16 cellular contexts compared by ENCODE assay signal in genomic region chr20:62801284-62802010, GRCh38. TPM values are rescaled to one million over a fixed set of nuclear protein-coding genes. Genes with fewer than 3 reads are reported as not detected.
A peak's percentile ranks its signal among the peaks of the same experiment; 100 is the strongest.
DNase-seq lines count a peak whose midpoint lies in the region; ATAC-seq and TF ChIP-seq lines count a peak whose summit lies in the region.
"Had no signal": no experiment of that assay in that cellular context is flagged by ENCODE, and none has a peak within 500 bp of the region (broad histone marks: within the 10 kb centered on the region; RNA-seq: fewer than 3 reads in every experiment).

No MANE protein-coding gene starts in this region.

- no peak overlapping the region for H4K5ac ChIP-seq in mesendoderm (ENCODE audit: low read length)

- no peak overlapping the region for H3K4me2 ChIP-seq in mesendoderm (ENCODE audit: low read length)
- H3K4me2 ChIP-seq: A549, PC-9 had no signal

- TF ChIP-seq POLR2A in sigmoid colon (IDR thresholded peaks at IDR 0.05) = no peak

- ATAC-seq in HG03175 (IDR thresholded peaks at IDR 0.05; ENCODE audit: unreplicated experiment) (no peak), GM21786 (IDR thresholded peaks at IDR 0.05; ENCODE audit: unreplicated experiment) (no peak)
- ATAC-seq: A549 had no signal

- POLR2A ChIA-PET in CD4-positive, alpha-beta memory T cell (lab: Charles Lee; ENCODE audit: partially characterized antibody) = no interaction called here

- no peak overlapping the region for H3K4me3 ChIP-seq in CD4-positive, alpha-beta memory T cell (ENCODE audit: low read length in 2 of 2)
- H3K4me3 ChIP-seq in left ventricle myocardium inferior (no peak overlapping the region), sigmoid colon (no peak overlapping the region), mesendoderm (ENCODE audit: low read length) (no peak overlapping the region)
- H3K4me3 ChIP-seq: A549, MG63, PC-9 had no signal

- no peak overlapping the region for H3K4ac ChIP-seq in mesendoderm (ENCODE audit: low read depth, low read length)

- WGBS in sigmoid colon, 2 donors = 89 to 90% methylated on average over 15 of the region's 15 CpGs
- whole genome bisulfite sequencing in mesendoderm (ENCODE audit: extremely low coverage, insufficient coverage, low lambda C conversion rate) = no CpG with 5 or more reads among the region's 15 CpGs

- H2AK5ac ChIP-seq in mesendoderm (ENCODE audit: low read length) = no peak overlapping the region

- H4K8ac ChIP-seq in mesendoderm (ENCODE audit: low read depth, low read length) = no peak overlapping the region

- no peak overlapping the region for H3K18ac ChIP-seq in mesendoderm (ENCODE audit: low read length)

- no peaks in the 10 kb centered on the region for H3K27me3 ChIP-seq in CD4-positive, alpha-beta memory T cell (ENCODE audit: insufficient read depth, low read length)
- H3K27me3 ChIP-seq in left ventricle myocardium inferior (ENCODE audit: low read depth) = no peaks in the 10 kb centered on the region
- H3K27me3 ChIP-seq in sigmoid colon = no peaks in the 10 kb centered on the region
- H3K27me3 ChIP-seq in mesendoderm (ENCODE audit: insufficient read depth, low read length, poor library complexity) = no peaks in the 10 kb centered on the region
- H3K27me3 ChIP-seq: MG63 had no signal

- peaks cover 29% of the 10 kb centered on the region for H3K4me1 ChIP-seq in CD4-positive, alpha-beta memory T cell (ENCODE audit: insufficient read depth, low read length)
- peaks cover 68% of the 10 kb centered on the region for H3K4me1 ChIP-seq in left ventricle myocardium inferior
- peaks cover 0 to 43% (median 26%) of the 10 kb centered on the region in 4 donors for H3K4me1 ChIP-seq in sigmoid colon
- H3K4me1 ChIP-seq in mesendoderm (ENCODE audit: control insufficient read depth, low read depth, low read length) = no peaks in the 10 kb centered on the region

- peak overlapping the region in 4 of 7 donors; percentile 27 to 35 (median 32) for H3K27ac Mint-ChIP-seq in CD4-positive, alpha-beta memory T cell

- H3K27ac ChIP-seq in CD4-positive, alpha-beta memory T cell (ENCODE audit: low read depth, low read length) = no peak overlapping the region
- H3K27ac ChIP-seq in angular gyrus (ENCODE audit: low read depth, low read length) = peak overlapping the region; percentile 45
- peak overlapping the region; percentile 79 for H3K27ac ChIP-seq in left ventricle myocardium inferior (replicated peaks)
- peak overlapping the region in 3 of 4 donors; percentile 91 to 96 (median 92) for H3K27ac ChIP-seq in sigmoid colon
- no peak overlapping the region for H3K27ac ChIP-seq in mesendoderm (ENCODE audit: low read depth, low read length)
- H3K27ac ChIP-seq: A549, PC-9 had no signal

- H3K79me2 ChIP-seq in mesendoderm (ENCODE audit: control insufficient read depth, insufficient read depth, low read length) = no peaks in the 10 kb centered on the region

- H3K9me3 Mint-ChIP-seq in CD4-positive, alpha-beta memory T cell = peaks cover 0 to 3% (median 0%) of the 10 kb centered on the region in 8 donors

- TF ChIP-seq EP300 in sigmoid colon (IDR thresholded peaks at IDR 0.05) = no peak

- CTCF ChIA-PET in CD4-positive, alpha-beta memory T cell (lab: Charles Lee; ENCODE audit: partially characterized antibody) = no interaction called here

- H3K9ac ChIP-seq in mesendoderm (ENCODE audit: low read length) = no peak overlapping the region

- peak overlapping the region in 2 of 8 donors; percentile 30 to 49 for H3K4me3 Mint-ChIP-seq in CD4-positive, alpha-beta memory T cell

- no peak overlapping the region for H3K56ac ChIP-seq in mesendoderm (ENCODE audit: low read length)

- intact Hi-C loops in CD4-positive, alpha-beta memory T cell (cut with micrococcal nuclease) = no loop called here
- intact Hi-C loops in left ventricle myocardium inferior (cut with micrococcal nuclease) = no loop called here
- intact Hi-C loops in sigmoid colon (cut with DNase I) = no loop called here

- no peak for DNase-seq in CD4-positive, alpha-beta memory T cell
- no peak for DNase-seq in left ventricle myocardium inferior
- DNase-seq in sigmoid colon = no peak
- no peak for DNase-seq in mesendoderm
- DNase-seq: DMS 273 treated with DMSO at 0.1 percent for 48 hours, GDM1, GOT3, MG63, NCI-H1092 treated with DMSO at 0.1 percent for 48 hours, NCI-H510A treated with DMSO at 0.1 percent for 48 hours, NCI-H82, PC-9 had no signal

- no peaks in the 10 kb centered on the region for H3K9me3 ChIP-seq in CD4-positive, alpha-beta memory T cell (ENCODE audit: control insufficient read depth in 1 of 2, low read length in 2 of 2)
- H3K9me3 ChIP-seq in left ventricle myocardium inferior (replicated peaks) (no peaks in the 10 kb centered on the region), sigmoid colon (no peaks in the 10 kb centered on the region)
- H3K9me3 ChIP-seq: A549, MG63 had no signal

- H2BK5ac ChIP-seq in mesendoderm (ENCODE audit: low read length) = no peak overlapping the region

- TF ChIP-seq CTCF in left ventricle myocardium inferior (IDR thresholded peaks at IDR 0.05; ENCODE audit: borderline replicate concordance) = peak; percentile 8
- TF ChIP-seq CTCF in sigmoid colon (IDR thresholded peaks at IDR 0.05) = no peak

- H3K23ac ChIP-seq in mesendoderm (ENCODE audit: low read length) = no peak overlapping the region

- no peaks in the 10 kb centered on the region for H3K79me1 ChIP-seq in mesendoderm (ENCODE audit: low read length)

- peaks cover 15 to 40% of the 10 kb centered on the region in 2 donors for H3K36me3 Mint-ChIP-seq in CD4-positive, alpha-beta memory T cell

- H3K27me3 Mint-ChIP-seq in CD4-positive, alpha-beta memory T cell = peaks cover 0 to 1% of the 10 kb centered on the region in 2 donors

- peaks cover 9 to 45% (median 21%) of the 10 kb centered on the region in 4 donors for H3K4me1 Mint-ChIP-seq in CD4-positive, alpha-beta memory T cell

- no peak overlapping the region for H2BK15ac ChIP-seq in mesendoderm (replicated peaks; ENCODE audit: low read depth)

- no peak overlapping the region for H2BK120ac ChIP-seq in mesendoderm (ENCODE audit: low read depth, low read length)

- peaks cover 18% of the 10 kb centered on the region for H3K36me3 ChIP-seq in CD4-positive, alpha-beta memory T cell (ENCODE audit: insufficient read depth, low read length)
- H3K36me3 ChIP-seq in left ventricle myocardium inferior (peaks cover 35% of the 10 kb centered on the region), sigmoid colon (peaks cover 0 to 33% (median 20%) of the 10 kb centered on the region in 4 donors), mesendoderm (ENCODE audit: control insufficient read depth, insufficient read depth, low read length) (peaks cover 4% of the 10 kb centered on the region)

RNA-seq across cellular contexts. Expression of gene OGFR, which starts 3.2 kb away (rescaled TPM):
- total RNA-seq in CD4-positive, alpha-beta memory T cell = 10 to 100 TPM; 73.6 to 75.9 TPM
- polyA plus RNA-seq in CD4-positive, alpha-beta memory T cell = 10 to 100 TPM; 13.8 to 65.3 TPM
- total RNA-seq in left ventricle myocardium inferior (19.2 TPM), sigmoid colon (10 to 100 TPM; 44.7 to 61.5 (median 48.6) TPM)
- polyA plus RNA-seq in sigmoid colon = 10 to 100 TPM; 22.2 to 64.8 (median 43.7) TPM
- polyA plus RNA-seq in mesendoderm (2013, experiment 1 of 2) = 11.3 TPM
- 11.4 TPM for polyA plus RNA-seq in mesendoderm (2013, experiment 2 of 2)

RNA-seq across cellular contexts. Expression of gene MRGBP, which starts 5.2 kb away (rescaled TPM):
- total RNA-seq in CD4-positive, alpha-beta memory T cell = 10 to 100 TPM in 1 of 2 experiments, 1 to 10 TPM in 1; 9.7 to 11.0 TPM
- 10 to 100 TPM in 1 of 2 donors, 1 to 10 TPM in 1; 6.8 to 10.9 TPM for polyA plus RNA-seq in CD4-positive, alpha-beta memory T cell
- total RNA-seq in left ventricle myocardium inferior = 9.8 TPM
- 10 to 100 TPM in 3 of 4 donors, 1 to 10 TPM in 1; 7.1 to 16.0 (median 12.4) TPM for total RNA-seq in sigmoid colon
- polyA plus RNA-seq in sigmoid colon = 10 to 100 TPM in 2 of 3 donors, 1 to 10 TPM in 1; 8.1 to 11.2 (median 10.2) TPM
- 13.3 TPM for polyA plus RNA-seq in mesendoderm (2013, experiment 1 of 2)
- polyA plus RNA-seq in mesendoderm (2013, experiment 2 of 2) = 13.2 TPM

RNA-seq across cellular contexts. Expression of gene COL9A3, which starts 15.4 kb away (rescaled TPM):
- total RNA-seq in CD4-positive, alpha-beta memory T cell = not detected
- under 1 TPM in 1 of 2 donors, not detected in 1; 0.41 TPM for polyA plus RNA-seq in CD4-positive, alpha-beta memory T cell
- total RNA-seq in left ventricle myocardium inferior = 2.1 TPM
- 10 to 100 TPM in 2 of 4 donors, 1 to 10 TPM in 2; 3.5 to 20.8 (median 10.8) TPM for total RNA-seq in sigmoid colon
- polyA plus RNA-seq in sigmoid colon = 1 to 10 TPM; 1.8 to 5.8 (median 4.4) TPM
- polyA plus RNA-seq in mesendoderm (2013, experiment 1 of 2) = 45.6 TPM
- polyA plus RNA-seq in mesendoderm (2013, experiment 2 of 2) = 45.1 TPM

Comparison
In these comparisons a context has a peak if more than half of its experiments do, and no peak if none do; other contexts are left out.
1. H3K27ac ChIP-seq: peak in angular gyrus (single experiment), left ventricle myocardium inferior (single experiment) and sigmoid colon (3 of 4); none in CD4-positive, alpha-beta memory T cell (single experiment) and mesendoderm (single experiment).